In genomic region chr10:21173964-21174669, GRCh38 we compare ENCODE assay signal across 8 cellular contexts.
DNase-seq lines count a peak whose midpoint lies in the region; ATAC-seq, FAIRE-seq and TF ChIP-seq lines count a peak whose summit lies in the region.

No MANE protein-coding gene starts in this region.

- no peaks in the 10 kb centered on the region for H3K9me1 ChIP-seq in keratinocyte (ENCODE audit: control insufficient read depth, extremely low read depth, insufficient read depth, low read length)

- no peaks in the 10 kb centered on the region for H3K27me3 Mint-ChIP-seq in MCF 10A (ENCODE audit: insufficient read depth, unreplicated experiment)

- H3K9me3 ChIP-seq in AG04450 (ENCODE audit: control insufficient read depth, insufficient read depth, low read length) (no peaks in the 10 kb centered on the region; the same call in 1 of the 2 replicates), keratinocyte (ENCODE audit: control insufficient read depth, low read depth, low read length) (no peaks in the 10 kb centered on the region)

- H3K36me3 Mint-ChIP-seq in MCF 10A (ENCODE audit: insufficient read depth, unreplicated experiment), result peaks cover 6% of the 10 kb centered on the region

- dilution Hi-C loops in keratinocyte (cut with MboI; ENCODE audit: extremely low pct_ligation_motif_present, low sequenced_read_pairs), result no loop called here

- no peaks in the 10 kb centered on the region for H3K36me3 ChIP-seq in keratinocyte (ENCODE audit: control insufficient read depth in 2 of 2, extremely low read depth in 1 of 2, insufficient read depth in 2 of 2, low read length in 2 of 2)

- intact Hi-C loops in MCF 10A (cut with micrococcal nuclease), result loop anchor here (1.0 kb wide), 2 partner anchors 91 to 96 kb away; no protein-coding TSS in a partner anchor

- H3K4me3 Mint-ChIP-seq in MCF 10A (ENCODE audit: unreplicated experiment), result peak overlapping the region; percentile 79

- POLR2A ChIA-PET in AG04450 (lab: Yijun Ruan, JAX) (no interaction called here), MCF 10A (lab: Yijun Ruan, JAX) (interaction anchor here (1.0 to 3.1 kb wide), 3 partner anchors 9 to 24 kb away, joined by 3 to 12 read pairs (median 3); no protein-coding TSS in a partner anchor)

- TF ChIP-seq CTCF in AG04450 (IDR thresholded peaks at IDR 0.05; ENCODE audit: low read depth, low read length), result no peak
- no peak for TF ChIP-seq CTCF in MCF 10A (IDR thresholded peaks at IDR 0.05; ENCODE audit: unreplicated experiment)
- peak in 1 of 3 experiments; percentile 34 for TF ChIP-seq CTCF in keratinocyte (optimal IDR thresholded peaks at IDR 0.05 in 1 of 3, IDR thresholded peaks at IDR 0.05 in 1 of 3, conservative IDR thresholded peaks at IDR 0.05 in 1 of 3; ENCODE audit: extremely low read depth in 1 of 3, insufficient read depth in 2 of 3, low read length in 3 of 3)

- H3K9me3 Mint-ChIP-seq in MCF 10A (ENCODE audit: unreplicated experiment), result peaks cover under 1% of the 10 kb centered on the region

- CTCF ChIA-PET in AG04450 (lab: Charles Lee), result no interaction called here
- CTCF ChIA-PET in MCF 10A (lab: Yijun Ruan, JAX), result no interaction called here

- DNase-seq in AG04450 (ENCODE audit: low read depth, low spot score), result no peak
- DNase-seq in NCI-H748 treated with DMSO at 0.1 percent for 48 hours (lab: John Stamatoyannopoulos, UW), result peak; percentile 34
- peak; percentile 79 for DNase-seq in MCF 10A (ENCODE audit: unreplicated experiment)
- no peak for DNase-seq in keratinocyte (ENCODE audit: low read depth, low spot score)
- DNase-seq in stimulated activated CD4-positive, alpha-beta T cell treated with anti-CD3 and anti-CD28 coated beads, Interleukin-12 subunit alpha, Interleukin-12 subunit beta, amount 100 ng/mL, for 4 hours, result peak; percentile 30
- DNase-seq in dedifferentiated amniotic fluid mesenchymal stem cell (ENCODE audit: extremely low spot score), result no peak

- H3K79me2 ChIP-seq in keratinocyte (ENCODE audit: control insufficient read depth, insufficient read depth, low read length), result no peaks in the 10 kb centered on the region

- peak overlapping the region; percentile 86 for H3K4me2 ChIP-seq in keratinocyte (ENCODE audit: control insufficient read depth, extremely low read depth, insufficient read depth, low read depth, low read length)

- H3K4me3 ChIP-seq in AG04450 (ENCODE audit: low read depth, low read length) (peak overlapping the region; percentile 27; the same call in 1 of the 2 replicates), keratinocyte (ENCODE audit: control insufficient read depth in 2 of 3, extremely low read depth in 1 of 3, insufficient read depth in 2 of 3, low read depth in 1 of 3, low read length in 3 of 3) (peak overlapping the region; percentile 54 to 73 (median 62))

- H3K9ac ChIP-seq in keratinocyte (ENCODE audit: control insufficient read depth, extremely low read depth, insufficient read depth, low read length), result peak overlapping the region; percentile 61

- H4K20me1 ChIP-seq in keratinocyte (ENCODE audit: control insufficient read depth, extremely low read depth, insufficient read depth, low read length), result no peaks in the 10 kb centered on the region

- peaks cover 28% of the 10 kb centered on the region for H3K4me1 Mint-ChIP-seq in MCF 10A (ENCODE audit: insufficient read depth, unreplicated experiment)

- H3K4me1 ChIP-seq in keratinocyte (ENCODE audit: control insufficient read depth, extremely low read depth, insufficient read depth, low read length), result peaks cover 20% of the 10 kb centered on the region

- no peak for FAIRE-seq in keratinocyte (lab: Jason Lieb, UNC)

- H3K27me3 ChIP-seq in AG04450 (ENCODE audit: control insufficient read depth, insufficient read depth, low read length) (peaks cover 29% of the 10 kb centered on the region), keratinocyte (ENCODE audit: control insufficient read depth, extremely low read depth, insufficient read depth, low read length) (no peaks in the 10 kb centered on the region)

- no TSS peak for BruUV-seq in MCF 10A (replicated peaks; lab: Mats Ljungman, UMichigan)

- ATAC-seq in GM21381 (IDR thresholded peaks at IDR 0.05; ENCODE audit: unreplicated experiment), result peak; percentile 53
- ATAC-seq in HG03108 (IDR thresholded peaks at IDR 0.05; ENCODE audit: unreplicated experiment), result no peak

- H2AFZ ChIP-seq in keratinocyte (ENCODE audit: control insufficient read depth, low read length), result peak overlapping the region; percentile 88

- H3K27ac ChIP-seq in AG04450 (ENCODE audit: low read depth, low read length) (no peak overlapping the region), keratinocyte (ENCODE audit: control insufficient read depth, insufficient read depth, low read length) (no peak overlapping the region)

- H3K27ac Mint-ChIP-seq in MCF 10A (ENCODE audit: low read depth, unreplicated experiment), result peak overlapping the region; percentile 75

Comparison
In these comparisons a context has a peak if more than half of its experiments do, and no peak if none do; other contexts are left out.
1. DNase-seq: peak in NCI-H748 treated with DMSO at 0.1 percent for 48 hours (single experiment), MCF 10A (single experiment) and stimulated activated CD4-positive, alpha-beta T cell treated with anti-CD3 and anti-CD28 coated beads, Interleukin-12 subunit alpha, Interleukin-12 subunit beta, amount 100 ng/mL, for 4 hours (single experiment); none in AG04450 (single experiment), keratinocyte (single experiment) and dedifferentiated amniotic fluid mesenchymal stem cell (single experiment).